Comparison of ENCODE assay signal across 8 cellular contexts in the genomic region with DNA sequence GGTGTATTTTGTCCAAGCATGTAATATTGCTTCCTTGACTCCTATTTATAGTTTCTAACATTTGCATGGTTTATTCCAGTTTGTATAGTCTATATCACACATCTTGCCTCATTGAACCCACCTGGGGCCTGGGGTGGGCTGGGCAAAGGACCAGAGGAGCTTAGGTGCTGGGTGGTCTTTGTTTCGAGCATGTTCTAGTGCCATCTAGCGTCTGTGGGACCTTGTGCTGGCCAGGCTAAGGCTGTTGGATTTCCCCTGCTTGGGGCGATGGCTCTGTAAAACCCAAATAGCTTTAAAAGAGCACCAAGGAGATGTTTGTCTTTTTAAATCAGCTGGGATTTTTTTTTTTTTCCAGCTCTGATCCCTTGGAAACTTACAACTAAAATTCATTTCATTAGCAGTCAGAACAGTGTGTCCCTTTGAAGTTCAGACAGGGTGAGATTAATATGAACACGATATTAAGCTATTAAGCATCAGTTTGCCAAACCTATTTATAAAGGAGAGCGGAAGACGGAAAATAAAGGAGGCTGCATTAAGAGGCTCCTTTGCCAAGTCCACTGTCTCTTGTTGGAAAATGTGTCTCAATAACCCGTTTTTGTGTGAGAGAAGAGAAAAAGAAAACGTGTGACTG.
DNase-seq lines count a peak whose midpoint lies in the region; ATAC-seq and TF ChIP-seq lines count a peak whose summit lies in the region.

No MANE protein-coding gene starts in this region.

- DNase-seq in GM10266 (ENCODE audit: extremely low spot score) (peak; percentile 47), NCI-H1694 treated with DMSO at 0.1 percent for 48 hours (lab: John Stamatoyannopoulos, UW) (peak; percentile 57), body of pancreas (peak; percentile 33 to 58 (median 52)), iPS-NIHi7 (ENCODE audit: extremely low spot score) (peak; percentile 85), thyroid gland (peak; percentile 24 to 25), NCI-H2107 (lab: John Stamatoyannopoulos, UW) (no peak)

- H3K36me3 ChIP-seq in body of pancreas (replicated peaks in 1 of 2; ENCODE audit: insufficient read depth in 1 of 2, low read depth in 2 of 2): no peaks in the 10 kb centered on the region
- no peaks in the 10 kb centered on the region for H3K36me3 ChIP-seq in thyroid gland

- H3K4me1 ChIP-seq in body of pancreas (no peaks in the 10 kb centered on the region), thyroid gland (no peaks in the 10 kb centered on the region)

- H3K4me3 ChIP-seq in body of pancreas (no peak overlapping the region), thyroid gland (replicated peaks in 1 of 3) (no peak overlapping the region)

- H3K27me3 ChIP-seq in body of pancreas (no peaks in the 10 kb centered on the region), thyroid gland (no peaks in the 10 kb centered on the region)

- H3K9me3 ChIP-seq in body of pancreas (no peaks in the 10 kb centered on the region), thyroid gland (no peaks in the 10 kb centered on the region)

- peak; percentile 70 for ATAC-seq in body of pancreas
- ATAC-seq in GM19351 (IDR thresholded peaks at IDR 0.05; ENCODE audit: unreplicated experiment): no peak
- no peak for ATAC-seq in GM19463 (IDR thresholded peaks at IDR 0.05; ENCODE audit: unreplicated experiment)

- intact Hi-C loops in body of pancreas (cut with DNase I) (no loop called here), thyroid gland (cut with DNase I) (no loop called here)

- TF ChIP-seq POLR2A in body of pancreas (IDR thresholded peaks at IDR 0.05): no peak
- no peak for TF ChIP-seq POLR2A in thyroid gland (IDR thresholded peaks at IDR 0.05)

- TF ChIP-seq CTCF in GM10266 (IDR thresholded peaks at IDR 0.05; ENCODE audit: control insufficient read depth, insufficient read depth, low read depth, missing control alignments): peak; percentile 70
- peak; percentile 28 to 50 (median 48) for TF ChIP-seq CTCF in body of pancreas (IDR thresholded peaks at IDR 0.05)
- peak in 4 of 6 experiments; percentile 16 to 57 (median 44) for TF ChIP-seq CTCF in thyroid gland (IDR thresholded peaks at IDR 0.05)

- H3K27ac ChIP-seq in body of pancreas (no peak overlapping the region), thyroid gland (no peak overlapping the region)

- WGBS in body of pancreas, 2 donors: 34 to 48% methylated on average over 8 of the region's 8 CpGs
- WGBS in thyroid gland, 2 donors: 51 to 55% methylated on average over 8 of the region's 8 CpGs
